In the genomic region with DNA sequence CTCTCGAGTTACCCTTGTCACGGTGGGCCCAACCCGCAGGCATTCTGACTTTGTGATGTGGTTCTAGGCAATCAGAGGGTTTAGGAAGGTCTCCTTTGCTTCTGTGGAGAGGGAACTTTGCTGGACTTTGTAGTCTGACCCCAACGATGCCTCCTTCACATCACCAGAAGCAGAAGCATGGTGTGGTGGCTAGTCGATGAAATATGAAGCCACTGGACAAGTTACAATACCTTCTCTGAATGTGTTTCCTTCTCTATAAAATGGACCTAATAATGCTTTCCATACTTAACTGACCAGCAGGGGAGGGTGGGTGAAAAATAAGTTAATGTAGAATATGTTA, we compare ENCODE assay signal across 7 cellular contexts. TPM values are rescaled to one million over a fixed set of nuclear protein-coding genes. Genes with fewer than 3 reads are reported as not detected.
DNase-seq lines count a peak whose midpoint lies in the region; ATAC-seq and TF ChIP-seq lines count a peak whose summit lies in the region.

No MANE protein-coding gene starts in this region.

- intact Hi-C loops in ascending aorta (cut with DNase I), result no loop called here

- H3K9ac ChIP-seq in HUES48 (ENCODE audit: low read depth, low read length), result no peak overlapping the region
- H3K9ac ChIP-seq in subcutaneous abdominal adipose tissue (ENCODE audit: low read length in 5 of 5), result peak overlapping the region in 4 of 5 donors; percentile 49 to 88 (median 80)

- H3K36me3 ChIP-seq in HUES48 (ENCODE audit: control insufficient read depth, insufficient read depth, low read length), result no peaks in the 10 kb centered on the region
- H3K36me3 ChIP-seq in ascending aorta, result no peaks in the 10 kb centered on the region
- no peaks in the 10 kb centered on the region for H3K36me3 ChIP-seq in subcutaneous abdominal adipose tissue (ENCODE audit: control insufficient read depth in 5 of 5, insufficient read depth in 5 of 5, low read length in 5 of 5)

- peak overlapping the region; percentile 81 for H3K4me3 ChIP-seq in HUES48 (ENCODE audit: low read depth, low read length)
- peak overlapping the region; percentile 76 to 96 for H3K4me3 ChIP-seq in ascending aorta
- peak overlapping the region; percentile 76 to 98 (median 93) for H3K4me3 ChIP-seq in subcutaneous abdominal adipose tissue (ENCODE audit: low read depth in 1 of 5, low read length in 5 of 5)

- H3K9me3 ChIP-seq in HUES48 (ENCODE audit: control insufficient read depth, insufficient read depth, low read length) (no peaks in the 10 kb centered on the region), ascending aorta (no peaks in the 10 kb centered on the region), subcutaneous abdominal adipose tissue (ENCODE audit: control insufficient read depth in 5 of 5, low read length in 5 of 5) (no peaks in the 10 kb centered on the region)

- DNase-seq in ascending aorta (ENCODE audit: low spot score in 2 of 2) (no peak), NCI-H69 (lab: John Stamatoyannopoulos, UW) (no peak), HuH-7.5 (ENCODE audit: low spot score) (no peak)

- TF ChIP-seq CTCF in ascending aorta (IDR thresholded peaks at IDR 0.05), result no peak

- 0 out of 2 replicates have a peak, but pooled peaks cover 2% of the 10 kb centered on the region for H3K4me1 ChIP-seq in HUES48 (ENCODE audit: control insufficient read depth, insufficient read depth, low read length)
- peaks cover 0 to 6% of the 10 kb centered on the region in 2 donors for H3K4me1 ChIP-seq in ascending aorta
- peaks cover 4 to 18% (median 15%) of the 10 kb centered on the region in 5 donors for H3K4me1 ChIP-seq in subcutaneous abdominal adipose tissue (ENCODE audit: control insufficient read depth in 5 of 5, insufficient read depth in 5 of 5, low read length in 5 of 5)

- H3K27ac ChIP-seq in HUES48 (ENCODE audit: low read depth, low read length) (no peak overlapping the region), ascending aorta (peak overlapping the region; percentile 2 to 45), layer of hippocampus (ENCODE audit: low read depth, low read length) (peak overlapping the region; percentile 36), subcutaneous abdominal adipose tissue (ENCODE audit: low read depth, low read length) (no peak overlapping the region)

- peaks cover 46% of the 10 kb centered on the region for H3K27me3 ChIP-seq in HUES48 (ENCODE audit: control insufficient read depth, insufficient read depth, low read length)
- no peaks in the 10 kb centered on the region for H3K27me3 ChIP-seq in ascending aorta
- no peaks in the 10 kb centered on the region for H3K27me3 ChIP-seq in layer of hippocampus (ENCODE audit: control insufficient read depth, insufficient read depth, low read length)
- no peaks in the 10 kb centered on the region for H3K27me3 ChIP-seq in subcutaneous abdominal adipose tissue (ENCODE audit: control insufficient read depth in 5 of 5, insufficient read depth in 4 of 5, low read length in 5 of 5)

- no peak for ATAC-seq in HG02763 (IDR thresholded peaks at IDR 0.05; ENCODE audit: unreplicated experiment)

RNA-seq across cellular contexts. Expression of a gene that starts 0.6 kb away (rescaled TPM):
- total RNA-seq in ascending aorta, result 0.32 TPM

Comparison
In these comparisons a context has a peak if more than half of its experiments do, and no peak if none do; other contexts are left out.
1. H3K27ac ChIP-seq: peak in ascending aorta (2 of 2) and layer of hippocampus (single experiment); none in HUES48 (single experiment) and subcutaneous abdominal adipose tissue (single experiment).
2. Peak in every context shown above with its lines, with median percentiles within 50 percentile points of each other: H3K4me3 ChIP-seq.